ENCODE assay signal across 1 cellular context in the genomic region with DNA sequence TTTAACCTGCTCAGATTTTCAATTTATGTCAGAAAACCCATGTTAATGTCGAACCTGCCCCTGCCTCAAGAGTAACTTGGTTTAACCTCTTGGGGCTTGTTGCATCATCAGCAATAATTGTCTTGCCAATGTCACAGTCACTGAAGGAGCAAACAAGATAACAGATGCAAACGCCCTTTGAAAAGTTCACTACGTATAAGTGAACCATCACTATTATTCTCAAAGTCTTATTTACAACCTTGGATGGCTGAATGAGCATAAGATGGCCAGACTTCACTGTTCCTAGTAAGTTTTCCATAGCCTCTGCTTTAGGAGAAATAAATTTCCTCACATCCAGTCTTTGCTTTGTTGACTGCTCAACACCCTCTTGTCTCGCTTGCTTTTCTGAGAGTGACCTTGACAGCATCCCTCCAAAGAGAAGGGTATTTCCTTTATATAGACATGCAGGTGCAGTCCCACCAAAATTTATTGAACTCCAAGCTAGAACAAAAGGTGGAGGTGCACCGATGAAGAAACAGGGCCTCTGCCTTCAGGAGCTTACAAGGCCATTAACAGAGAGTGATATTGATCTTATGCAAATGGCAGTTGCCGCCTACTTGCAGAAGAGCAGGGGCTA.
TF ChIP-seq lines count a peak whose summit lies in the region.

No MANE protein-coding gene starts in this region.

TF ChIP-seq in K562, 482 proteins besides CTCF, POLR2A, EP300 and RAD21 (continued from another document):
- TF ChIP-seq MYC (IDR thresholded peaks at IDR 0.05; ENCODE audit: low read depth, low read length) (peak; percentile 63), MYC (CRISPR knock-in tag; IDR thresholded peaks at IDR 0.05; ENCODE audit: borderline replicate concordance, low read depth) (no peak)
- TF ChIP-seq, protein P1, sequence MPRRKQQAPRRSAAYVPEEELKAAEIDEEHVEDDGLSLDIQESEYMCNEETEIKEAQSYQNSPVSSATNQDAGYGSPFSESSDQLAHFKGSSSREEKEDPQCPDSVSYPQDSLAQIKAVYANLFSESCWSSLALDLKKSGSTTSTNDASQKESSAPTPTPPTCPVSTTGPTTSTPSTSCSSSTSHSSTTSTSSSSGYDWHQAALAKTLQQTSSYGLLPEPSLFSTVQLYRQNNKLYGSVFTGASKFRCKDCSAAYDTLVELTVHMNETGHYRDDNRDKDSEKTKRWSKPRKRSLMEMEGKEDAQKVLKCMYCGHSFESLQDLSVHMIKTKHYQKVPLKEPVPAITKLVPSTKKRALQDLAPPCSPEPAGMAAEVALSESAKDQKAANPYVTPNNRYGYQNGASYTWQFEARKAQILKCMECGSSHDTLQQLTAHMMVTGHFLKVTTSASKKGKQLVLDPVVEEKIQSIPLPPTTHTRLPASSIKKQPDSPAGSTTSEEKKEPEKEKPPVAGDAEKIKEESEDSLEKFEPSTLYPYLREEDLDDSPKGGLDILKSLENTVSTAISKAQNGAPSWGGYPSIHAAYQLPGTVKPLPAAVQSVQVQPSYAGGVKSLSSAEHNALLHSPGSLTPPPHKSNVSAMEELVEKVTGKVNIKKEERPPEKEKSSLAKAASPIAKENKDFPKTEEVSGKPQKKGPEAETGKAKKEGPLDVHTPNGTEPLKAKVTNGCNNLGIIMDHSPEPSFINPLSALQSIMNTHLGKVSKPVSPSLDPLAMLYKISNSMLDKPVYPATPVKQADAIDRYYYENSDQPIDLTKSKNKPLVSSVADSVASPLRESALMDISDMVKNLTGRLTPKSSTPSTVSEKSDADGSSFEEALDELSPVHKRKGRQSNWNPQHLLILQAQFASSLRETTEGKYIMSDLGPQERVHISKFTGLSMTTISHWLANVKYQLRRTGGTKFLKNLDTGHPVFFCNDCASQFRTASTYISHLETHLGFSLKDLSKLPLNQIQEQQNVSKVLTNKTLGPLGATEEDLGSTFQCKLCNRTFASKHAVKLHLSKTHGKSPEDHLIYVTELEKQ (CRISPR knock-in tag; IDR thresholded peaks at IDR 0.05): no peak
